8 cellular contexts compared by ENCODE assay signal in the genomic region with DNA sequence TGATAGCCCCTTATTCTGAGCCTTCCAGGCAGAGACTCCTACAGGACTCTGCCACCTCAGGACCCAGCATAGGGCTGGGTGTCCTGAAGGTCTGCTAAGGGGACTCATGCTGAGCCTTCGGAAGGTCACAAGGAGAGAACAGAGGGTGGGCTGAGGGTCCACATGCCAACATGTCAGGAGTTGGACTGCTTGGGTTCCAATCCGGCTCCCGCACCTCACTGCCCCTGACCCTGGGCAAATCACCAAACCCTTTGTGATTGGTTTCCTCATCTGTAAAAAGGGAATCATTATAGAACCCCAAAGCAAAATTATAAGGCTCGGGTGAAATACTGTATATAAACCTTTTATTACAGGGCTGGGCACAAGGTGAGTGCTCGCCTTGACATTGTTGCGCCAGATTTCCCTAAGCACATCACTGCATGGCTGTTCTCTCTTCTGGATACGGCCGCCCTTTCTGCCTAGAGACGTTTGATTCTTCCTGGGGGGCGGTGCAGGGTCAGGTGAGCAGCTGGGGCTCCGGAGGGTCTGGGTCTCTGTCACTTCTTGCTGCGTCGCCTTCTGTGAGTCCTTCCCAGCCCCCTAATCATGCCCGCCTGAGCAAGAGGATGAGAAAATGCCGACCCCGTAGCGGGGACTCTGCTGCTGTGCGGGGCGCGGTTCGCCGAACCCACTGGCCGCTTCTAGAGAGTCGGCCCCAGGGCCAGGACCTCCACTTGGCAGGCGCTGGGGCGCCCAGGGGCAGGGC.
A peak's percentile ranks its signal among the peaks of the same experiment; 100 is the strongest.
DNase-seq lines count a peak whose midpoint lies in the region; ATAC-seq and TF ChIP-seq lines count a peak whose summit lies in the region.

No MANE protein-coding gene starts in this region.

- H3K4me1 ChIP-seq in BE2C (peaks cover 9% of the 10 kb centered on the region; the same call in 1 of the 2 replicates), KMS-11 (ENCODE audit: low read depth, poor library complexity, severe bottlenecking) (peaks cover 6% of the 10 kb centered on the region), mucosa of rectum (ENCODE audit: control insufficient read depth in 2 of 2, insufficient read depth in 2 of 2, low read length in 2 of 2) (peaks cover 2 to 17% of the 10 kb centered on the region in 2 donors)

- no peaks in the 10 kb centered on the region for H3K9me3 ChIP-seq in BE2C
- no peaks in the 10 kb centered on the region for H3K9me3 ChIP-seq in mucosa of rectum (ENCODE audit: control insufficient read depth in 2 of 2, low read length in 2 of 2)

- H3K36me3 ChIP-seq in BE2C, result no peaks in the 10 kb centered on the region
- H3K36me3 ChIP-seq in KMS-11 (ENCODE audit: insufficient read depth), result no peaks in the 10 kb centered on the region
- no peaks in the 10 kb centered on the region for H3K36me3 ChIP-seq in mucosa of rectum (ENCODE audit: control insufficient read depth in 2 of 2, insufficient read depth in 2 of 2, low read length in 2 of 2)

- H3K27ac ChIP-seq in KMS-11, result no peak overlapping the region
- H3K27ac ChIP-seq in mucosa of rectum (ENCODE audit: low read depth in 2 of 2, low read length in 2 of 2), result peak overlapping the region; percentile 90 to 92

- H3K27me3 ChIP-seq in BE2C (no peaks in the 10 kb centered on the region), KMS-11 (ENCODE audit: insufficient read depth, low read depth) (no peaks in the 10 kb centered on the region), mucosa of rectum (ENCODE audit: control insufficient read depth in 2 of 2, insufficient read depth in 2 of 2, low read length in 2 of 2) (no peaks in the 10 kb centered on the region)

- TF ChIP-seq CTCF in BE2C (IDR thresholded peaks at IDR 0.05; ENCODE audit: low read depth, low read length) (no peak), KMS-11 (conservative IDR thresholded peaks at IDR 0.05; ENCODE audit: low read depth, low read length) (no peak)

- DNase-seq in BE2C, result no peak
- peak; percentile 23 for DNase-seq in cerebellar cortex (ENCODE audit: low spot score)
- no peak for DNase-seq in GOT3 (lab: John Stamatoyannopoulos, UW)
- DNase-seq in dedifferentiated amniotic fluid mesenchymal stem cell (ENCODE audit: extremely low spot score), result no peak

- H3K4me2 ChIP-seq in KMS-11, result peak overlapping the region; percentile 94

- H2AFZ ChIP-seq in KMS-11 (ENCODE audit: low read depth), result peak overlapping the region; percentile 97

- peak overlapping the region; percentile 71 for H3K4me3 ChIP-seq in BE2C (ENCODE audit: low read depth, low read length)
- no peak overlapping the region for H3K4me3 ChIP-seq in KMS-11 (IDR thresholded peaks at IDR 0.05; ENCODE audit: insufficient read depth, low read depth, low read length)
- H3K4me3 ChIP-seq in mucosa of rectum (ENCODE audit: low read length in 2 of 2), result peak overlapping the region; percentile 81 to 87

- ATAC-seq in GM18870 (IDR thresholded peaks at IDR 0.05; ENCODE audit: unreplicated experiment) (no peak), GM18498 (IDR thresholded peaks at IDR 0.05; ENCODE audit: unreplicated experiment) (no peak)

- H4K20me1 ChIP-seq in KMS-11 (ENCODE audit: insufficient read depth), result no peaks in the 10 kb centered on the region

- H3K9ac ChIP-seq in KMS-11 (peak overlapping the region; percentile 45; the same call in 1 of the 2 replicates), mucosa of rectum (ENCODE audit: low read depth in 1 of 2, low read length in 2 of 2) (peak overlapping the region; percentile 49 to 87)

- no peaks in the 10 kb centered on the region for H3K79me2 ChIP-seq in KMS-11 (ENCODE audit: insufficient read depth, low read depth)
